In genomic region chr1:16243936-16244649, GRCh38 we compare ENCODE assay signal across 8 cellular contexts. TPM values are rescaled to one million over a fixed set of nuclear protein-coding genes. Genes with fewer than 3 reads are reported as not detected.
DNase-seq lines count a peak whose midpoint lies in the region; ATAC-seq and TF ChIP-seq lines count a peak whose summit lies in the region.

No MANE protein-coding gene starts in this region.

- no peak overlapping the region for H2AFZ ChIP-seq in KMS-11 (ENCODE audit: low read depth)
- no peak overlapping the region for H2AFZ ChIP-seq in PC-9
- H2AFZ ChIP-seq in neural cell (ENCODE audit: low read depth, low read length) = no peak overlapping the region

- no peak overlapping the region for H3K9ac ChIP-seq in KMS-11
- no peak overlapping the region for H3K9ac ChIP-seq in neural cell (ENCODE audit: low read length)

- TF ChIP-seq EP300 in neural cell (conservative IDR thresholded peaks at IDR 0.05; ENCODE audit: poor library complexity, severe bottlenecking) = no peak

- BruUV-seq in PC-9 (replicated peaks; lab: Mats Ljungman, UMichigan) = TSS peak; percentile 9

- H3K27me3 ChIP-seq in KMS-11 (ENCODE audit: insufficient read depth, low read depth) = no peaks in the 10 kb centered on the region
- no peaks in the 10 kb centered on the region for H3K27me3 ChIP-seq in PC-9 (ENCODE audit: insufficient read depth, low read depth)
- H3K27me3 ChIP-seq in neural cell (ENCODE audit: insufficient read depth, low read depth, low read length) = no peaks in the 10 kb centered on the region

- H3K4me3 ChIP-seq in KMS-11 (IDR thresholded peaks at IDR 0.05; ENCODE audit: insufficient read depth, low read depth, low read length) (no peak overlapping the region), PC-9 (no peak overlapping the region), neural cell (ENCODE audit: low read length) (no peak overlapping the region)

- H3K4me2 ChIP-seq in KMS-11 = no peak overlapping the region
- no peak overlapping the region for H3K4me2 ChIP-seq in PC-9
- H3K4me2 ChIP-seq in neural cell (ENCODE audit: low read length) = no peak overlapping the region

- intact Hi-C loops in PC-9 (cut with micrococcal nuclease; ENCODE audit: unreplicated experiment) = loop anchor here (1.0 to 5.0 kb wide), 3 partner anchors 55 to 237 kb away; no protein-coding TSS in a partner anchor

- TF ChIP-seq RAD21 in neural cell (conservative IDR thresholded peaks at IDR 0.05) = peak; percentile 92

- H3K27ac ChIP-seq in KMS-11 (no peak overlapping the region), PC-9 (no peak overlapping the region), neural cell (ENCODE audit: low read length) (no peak overlapping the region)

- CTCF ChIA-PET in PC-9 (lab: Charles Lee) = interaction anchor here (0.5 to 1.7 kb wide), 5 partner anchors 55 to 166 kb away, joined by 3 to 9 read pairs (median 3); no protein-coding TSS in a partner anchor

- H3K9me3 ChIP-seq in PC-9 (ENCODE audit: insufficient read depth, low read depth) = no peaks in the 10 kb centered on the region
- H3K9me3 ChIP-seq in neural cell (ENCODE audit: low read length) = no peaks in the 10 kb centered on the region

- H3K36me3 ChIP-seq in KMS-11 (ENCODE audit: insufficient read depth) (no peaks in the 10 kb centered on the region), PC-9 (ENCODE audit: low read depth) (no peaks in the 10 kb centered on the region), neural cell (ENCODE audit: insufficient read depth, low read length) (peaks cover 5% of the 10 kb centered on the region)

- peaks cover 26% of the 10 kb centered on the region for H3K4me1 ChIP-seq in KMS-11 (ENCODE audit: low read depth, poor library complexity, severe bottlenecking)
- peaks cover 15% of the 10 kb centered on the region for H3K4me1 ChIP-seq in PC-9 (replicated peaks; ENCODE audit: insufficient read depth)

- no peak for ATAC-seq in HG03135 (IDR thresholded peaks at IDR 0.05; ENCODE audit: unreplicated experiment)

- POLR2A ChIA-PET in PC-9 (lab: Charles Lee; ENCODE audit: unreplicated experiment) = interaction anchor here (0.6 kb wide), 1 partner anchor 27 kb away, joined by 3 read pairs; no protein-coding TSS in a partner anchor

- H3K79me2 ChIP-seq in KMS-11 (ENCODE audit: insufficient read depth, low read depth) (no peaks in the 10 kb centered on the region), PC-9 (ENCODE audit: low read depth) (no peaks in the 10 kb centered on the region), neural cell (replicated peaks; ENCODE audit: insufficient read depth, low read length) (no peaks in the 10 kb centered on the region)

- H3K9me2 ChIP-seq in PC-9 (ENCODE audit: insufficient read depth) (no peaks in the 10 kb centered on the region), neural cell (ENCODE audit: insufficient read depth, low read length) (no peaks in the 10 kb centered on the region)

- no peaks in the 10 kb centered on the region for H4K20me1 ChIP-seq in KMS-11 (ENCODE audit: insufficient read depth)
- no peaks in the 10 kb centered on the region for H4K20me1 ChIP-seq in PC-9 (ENCODE audit: insufficient read depth)
- no peaks in the 10 kb centered on the region for H4K20me1 ChIP-seq in neural cell (ENCODE audit: insufficient read depth)

- H3F3A ChIP-seq in PC-9 (ENCODE audit: insufficient read depth, low read depth) (peaks cover 2% of the 10 kb centered on the region; the same call in 1 of the 2 replicates), neural cell (ENCODE audit: insufficient read depth, low read length, poor library complexity, severe bottlenecking) (no peaks in the 10 kb centered on the region)

- TF ChIP-seq CTCF in KMS-11 (conservative IDR thresholded peaks at IDR 0.05; ENCODE audit: low read depth, low read length) (peak; percentile 90), PC-9 (conservative IDR thresholded peaks at IDR 0.05) (peak; percentile 81), neural cell (IDR thresholded peaks at IDR 0.05; ENCODE audit: poor library complexity, severe bottlenecking) (peak; percentile 92)

- DNase-seq in DMS53 treated with DMSO at 0.1 percent for 48 hours (lab: John Stamatoyannopoulos, UW; ENCODE audit: unreplicated experiment) (peak; percentile 65), PC-9 (peak; percentile 60 to 73), activated T-cell treated with anti-CD3 and anti-CD28 coated beads for 48 hours (ENCODE audit: low read depth) (peak; percentile 59), fibroblast of gingiva (ENCODE audit: low read depth) (peak; percentile 74)
- DNase-seq in stimulated activated naive CD4-positive, alpha-beta T cell treated with Interleukin-2 at 50 U/mL for 16 hours (lab: John Stamatoyannopoulos, UW) = peak; percentile 65

TF ChIP-seq in neural cell, 6 proteins besides CTCF, POLR2A, EP300 and RAD21:
- TF ChIP-seq TAF1 (IDR thresholded peaks at IDR 0.05; ENCODE audit: low read depth) = no peak
- TF ChIP-seq EZH2 (IDR thresholded peaks at IDR 0.05; ENCODE audit: borderline replicate concordance, insufficient read depth, low read length, poor library complexity, severe bottlenecking) = no peak
- TF ChIP-seq POLR2AphosphoS5 (IDR thresholded peaks at IDR 0.05) = peak; percentile 8
- peak; percentile 92 for TF ChIP-seq SMC3 (conservative IDR thresholded peaks at IDR 0.05; ENCODE audit: poor library complexity)
- peak; percentile 27 for TF ChIP-seq MXI1 (conservative IDR thresholded peaks at IDR 0.05; ENCODE audit: poor library complexity, severe bottlenecking)
- TF ChIP-seq REST (IDR thresholded peaks at IDR 0.05; ENCODE audit: borderline replicate concordance) = no peak

RNA-seq across cellular contexts. Expression of gene CPLANE2, which starts 7.1 kb away (rescaled TPM):
- total RNA-seq in PC-9 (2021) = 4.5 and 6.1 TPM in 2 replicates
- 5.7 and 8.2 TPM in 2 replicates for polyA plus RNA-seq in neural cell
- polyA minus RNA-seq in neural cell = 18.5 and 19.7 TPM in 2 replicates

RNA-seq across cellular contexts. Expression of gene ARHGEF19, which starts 31.6 kb away (rescaled TPM):
- 38.5 and 44.3 TPM in 2 replicates for total RNA-seq in PC-9 (2021)
- 0.93 and 2.1 TPM in 2 replicates for polyA plus RNA-seq in neural cell
- 0.46 and 1.2 TPM in 2 replicates for polyA minus RNA-seq in neural cell
